Comparison of ENCODE assay signal across 17 cellular contexts in genomic region chr7:139661875-139662274, GRCh38.
DNase-seq lines count a peak whose midpoint lies in the region; ATAC-seq and TF ChIP-seq lines count a peak whose summit lies in the region.
"Had no signal": no experiment of that assay in that cellular context is flagged by ENCODE, and none has a peak within 500 bp of the region (broad histone marks: within the 10 kb centered on the region; RNA-seq: fewer than 3 reads in every experiment).

No MANE protein-coding gene starts in this region.

- ATAC-seq in activated T-helper 17 cell treated with anti-CD3 and anti-CD28 coated beads, Interleukin-2, amount 50 U/mL, for 72 hours (replicated peaks) = no peak
- no peak for ATAC-seq in natural killer cell treated with Interleukin-12 subunit alpha and Interleukin-12 subunit beta and Interleukin-15 and Interleukin-18, amount 100 ng/mL, for 72 hours
- ATAC-seq in GM19397 (IDR thresholded peaks at IDR 0.05; ENCODE audit: unreplicated experiment) (no peak), GM21360 (IDR thresholded peaks at IDR 0.05; ENCODE audit: unreplicated experiment) (no peak)
- ATAC-seq: Right ventricle myocardium inferior had no signal

- no peak overlapping the region for H3K4me3 ChIP-seq in dorsolateral prefrontal cortex
- H3K4me3 ChIP-seq: Peyer's patch had no signal

- H3K27ac Mint-ChIP-seq in activated T-helper 17 cell treated with anti-CD3 and anti-CD28 coated beads, Interleukin-2, amount 50 U/mL, for 72 hours = peak overlapping the region; percentile 37
- peak overlapping the region; percentile 57 to 62 for H3K27ac Mint-ChIP-seq in natural killer cell treated with Interleukin-12 subunit alpha and Interleukin-12 subunit beta and Interleukin-15 and Interleukin-18, amount 100 ng/mL, for 72 hours
- H3K27ac Mint-ChIP-seq: HFFc6 had no signal

- H3K27me3 Mint-ChIP-seq in activated T-helper 17 cell treated with anti-CD3 and anti-CD28 coated beads, Interleukin-2, amount 50 U/mL, for 72 hours = no peaks in the 10 kb centered on the region
- no peaks in the 10 kb centered on the region for H3K27me3 Mint-ChIP-seq in natural killer cell treated with Interleukin-12 subunit alpha and Interleukin-12 subunit beta and Interleukin-15 and Interleukin-18, amount 100 ng/mL, for 72 hours

- peak overlapping the region; percentile 16 to 98 (median 89) for H3K27ac ChIP-seq in dorsolateral prefrontal cortex
- H3K27ac ChIP-seq: Peyer's patch had no signal

- intact Hi-C loops in dorsolateral prefrontal cortex (cut with DNase I) = no loop called here

- H3K9me3 Mint-ChIP-seq in activated T-helper 17 cell treated with anti-CD3 and anti-CD28 coated beads, Interleukin-2, amount 50 U/mL, for 72 hours = no peaks in the 10 kb centered on the region
- no peaks in the 10 kb centered on the region for H3K9me3 Mint-ChIP-seq in natural killer cell treated with Interleukin-12 subunit alpha and Interleukin-12 subunit beta and Interleukin-15 and Interleukin-18, amount 100 ng/mL, for 72 hours
- H3K9me3 Mint-ChIP-seq: CD8-positive, alpha-beta memory T cell; HFFc6 had no signal

- no peaks in the 10 kb centered on the region for H3K27me3 ChIP-seq in dorsolateral prefrontal cortex
- H3K27me3 ChIP-seq: Peyer's patch had no signal

- peaks cover 33% of the 10 kb centered on the region for H3K4me1 Mint-ChIP-seq in activated T-helper 17 cell treated with anti-CD3 and anti-CD28 coated beads, Interleukin-2, amount 50 U/mL, for 72 hours
- H3K4me1 Mint-ChIP-seq in natural killer cell treated with Interleukin-12 subunit alpha and Interleukin-12 subunit beta and Interleukin-15 and Interleukin-18, amount 100 ng/mL, for 72 hours (ENCODE audit: low read depth in 2 of 2) = peaks cover 75 to 81% of the 10 kb centered on the region in 2 donors

- DNase-seq in dorsolateral prefrontal cortex (no peak), superior temporal gyrus (ENCODE audit: extremely low spot score) (peak; percentile 28), NCI-H226 (no peak)
- DNase-seq in natural killer cell treated with Interleukin-12 subunit alpha and Interleukin-12 subunit beta and Interleukin-15 and Interleukin-18, amount 100 ng/mL, for 72 hours (ENCODE audit: low spot score) = no peak
- DNase-seq: C1 segment of cervical spinal cord; CD8-positive, alpha-beta memory T cell; H7; HFFc6; KBM-7; NCI-H1105 treated with DMSO at 0.1 percent for 48 hours; NCI-H1694; NCI-H2081 treated with DMSO at 0.1 percent for 48 hours; Peyer's patch had no signal

- TF ChIP-seq CTCF in dorsolateral prefrontal cortex (IDR thresholded peaks at IDR 0.05 in 54 of 56, conservative IDR thresholded peaks at IDR 0.05 in 2 of 56; ENCODE audit: low read depth in 1 of 56, partially characterized antibody in 56 of 56) = no peak

- no peak overlapping the region for H3K4me3 Mint-ChIP-seq in activated T-helper 17 cell treated with anti-CD3 and anti-CD28 coated beads, Interleukin-2, amount 50 U/mL, for 72 hours
- peak overlapping the region; percentile 36 for H3K4me3 Mint-ChIP-seq in natural killer cell treated with Interleukin-12 subunit alpha and Interleukin-12 subunit beta and Interleukin-15 and Interleukin-18, amount 100 ng/mL, for 72 hours
- H3K4me3 Mint-ChIP-seq: CD8-positive, alpha-beta memory T cell; HFFc6 had no signal

- H3K36me3 Mint-ChIP-seq in activated T-helper 17 cell treated with anti-CD3 and anti-CD28 coated beads, Interleukin-2, amount 50 U/mL, for 72 hours (ENCODE audit: low read depth) = peaks cover 14% of the 10 kb centered on the region
- peaks cover 31% of the 10 kb centered on the region for H3K36me3 Mint-ChIP-seq in natural killer cell treated with Interleukin-12 subunit alpha and Interleukin-12 subunit beta and Interleukin-15 and Interleukin-18, amount 100 ng/mL, for 72 hours
